8 cellular contexts compared by ENCODE assay signal in genomic region chr11:46918087-46918751, GRCh38. TPM values are rescaled to one million over a fixed set of nuclear protein-coding genes. Genes with fewer than 3 reads are reported as not detected.
DNase-seq lines count a peak whose midpoint lies in the region; ATAC-seq lines count a peak whose summit lies in the region.

LRP4 (minus strand) TSS chr11:46918550; CDS start chr11:46918379, 171 bp downstream.

- peak within 1 kb of the TSS; percentile 77 to 79 for H3K4me3 ChIP-seq in mesenchymal stem cell (ENCODE audit: insufficient read depth in 1 of 2, low read depth in 1 of 2, low read length in 2 of 2)

- peak within 1 kb of the TSS; percentile 66 for H4K8ac ChIP-seq in mesenchymal stem cell (ENCODE audit: low read length)

- peak within 1 kb of the TSS; percentile 69 for H2AFZ ChIP-seq in mesenchymal stem cell (ENCODE audit: low read depth, low read length)

- H3K18ac ChIP-seq in mesenchymal stem cell (ENCODE audit: low read depth in 1 of 2, low read length in 2 of 2): peak within 1 kb of the TSS; percentile 50 to 80

- DNase-seq in ELF-1 (ENCODE audit: low read depth, low spot score): peak; percentile 33
- DNase-seq in activated CD4-positive, alpha-beta T cell treated with anti-CD3 and anti-CD28 coated beads, Interleukin-2, amount 50 U/mL, for 48 hours: peak; percentile 29 to 44
- DNase-seq in effector memory CD8-positive, alpha-beta T cell: peak in 1 of 3 experiments; percentile 26
- peak; percentile 57 for DNase-seq in mesenchymal stem cell
- peak; percentile 26 for DNase-seq in superior temporal gyrus (ENCODE audit: extremely low spot score)
- DNase-seq in dedifferentiated amniotic fluid mesenchymal stem cell (ENCODE audit: extremely low spot score): no peak
- no peak for DNase-seq in NCI-H2029 (lab: John Stamatoyannopoulos, UW)

- H3K4me2 ChIP-seq in mesenchymal stem cell (ENCODE audit: low read length, poor library complexity, severe bottlenecking): peak within 1 kb of the TSS; percentile 77

- H2BK120ac ChIP-seq in mesenchymal stem cell (ENCODE audit: low read depth, low read length): peak within 1 kb of the TSS; percentile 90

- 1% methylated on average over 70 of the region's 95 CpGs for WGBS in mesenchymal stem cell

- peak within 1 kb of the TSS; percentile 97 for H2BK15ac ChIP-seq in mesenchymal stem cell (ENCODE audit: low read depth, poor library complexity, severe bottlenecking)

- no peak within 1 kb of the TSS for H2AK5ac ChIP-seq in mesenchymal stem cell (ENCODE audit: low read length, severe bottlenecking)

- H3K14ac ChIP-seq in mesenchymal stem cell (ENCODE audit: low read length in 2 of 2): peak within 1 kb of the TSS in 1 of 2 experiments; percentile 63

- no peak within 1 kb of the TSS for H3K27ac ChIP-seq in mesenchymal stem cell (ENCODE audit: low read length, poor library complexity, severe bottlenecking)

- H2BK5ac ChIP-seq in mesenchymal stem cell (ENCODE audit: low read depth, low read length, poor library complexity, severe bottlenecking): no peak within 1 kb of the TSS

- peaks cover 23% of the 10 kb centered on the region for H3K4me1 ChIP-seq in mesenchymal stem cell (ENCODE audit: control insufficient read depth, insufficient read depth, low read depth, low read length)

- no peaks in the 10 kb centered on the region for H3K9me3 ChIP-seq in mesenchymal stem cell (ENCODE audit: control insufficient read depth, low read length)

- H3K79me1 ChIP-seq in mesenchymal stem cell (replicated peaks; ENCODE audit: low read length, poor library complexity, severe bottlenecking): peaks cover 3% of the 10 kb centered on the region

- peaks cover 60 to 73% of the 10 kb centered on the region in 2 donors for H3K27me3 Mint-ChIP-seq in effector memory CD8-positive, alpha-beta T cell

- H2BK12ac ChIP-seq in mesenchymal stem cell (ENCODE audit: low read length in 2 of 2): peak within 1 kb of the TSS; percentile 69 to 82

- H3K27ac Mint-ChIP-seq in effector memory CD8-positive, alpha-beta T cell: peak within 1 kb of the TSS in 1 of 2 donors; percentile 66

- H3K9ac ChIP-seq in mesenchymal stem cell (ENCODE audit: low read length): peak within 1 kb of the TSS; percentile 84

- peak within 1 kb of the TSS; percentile 84 to 87 for H3K4me3 Mint-ChIP-seq in effector memory CD8-positive, alpha-beta T cell

- ATAC-seq in HG03439 (IDR thresholded peaks at IDR 0.05; ENCODE audit: unreplicated experiment): peak; percentile 53
- ATAC-seq in effector memory CD8-positive, alpha-beta T cell (replicated peaks): peak; percentile 67

- no peak within 1 kb of the TSS for H4K91ac ChIP-seq in mesenchymal stem cell (ENCODE audit: low read length)

- no peaks in the 10 kb centered on the region for H3K36me3 Mint-ChIP-seq in effector memory CD8-positive, alpha-beta T cell (ENCODE audit: insufficient read depth)

- H3K4ac ChIP-seq in mesenchymal stem cell (ENCODE audit: low read depth in 1 of 2, low read length in 2 of 2): peak within 1 kb of the TSS; percentile 76 to 80

- H3K36me3 ChIP-seq in mesenchymal stem cell (ENCODE audit: control insufficient read depth in 1 of 2, insufficient read depth in 2 of 2, low read depth in 1 of 2, low read length in 2 of 2): no peaks in the 10 kb centered on the region

- H3K4me1 Mint-ChIP-seq in effector memory CD8-positive, alpha-beta T cell (ENCODE audit: low read depth in 2 of 2): peaks cover 27% of the 10 kb centered on the region in 2 donors

- H3K27me3 ChIP-seq in mesenchymal stem cell (ENCODE audit: control insufficient read depth in 1 of 2, insufficient read depth in 1 of 2, low read length in 2 of 2): no peaks in the 10 kb centered on the region

- H3K23ac ChIP-seq in mesenchymal stem cell (ENCODE audit: low read length in 2 of 2): no peak within 1 kb of the TSS

- no peaks in the 10 kb centered on the region for H3K9me3 Mint-ChIP-seq in effector memory CD8-positive, alpha-beta T cell

RNA-seq across cellular contexts. Expression of gene LRP4, which starts in this region (rescaled TPM):
- 25.1 TPM for polyA plus RNA-seq in mesenchymal stem cell (2013, experiment 1 of 2)
- polyA plus RNA-seq in mesenchymal stem cell (2013, experiment 2 of 2): 23.9 TPM

Comparison
In these comparisons a context has a peak if more than half of its experiments do, and no peak if none do; other contexts are left out.
1. DNase-seq: peak in ELF-1 (single experiment), activated CD4-positive, alpha-beta T cell treated with anti-CD3 and anti-CD28 coated beads, Interleukin-2, amount 50 U/mL, for 48 hours (2 of 2), mesenchymal stem cell (single experiment) and superior temporal gyrus (single experiment); none in dedifferentiated amniotic fluid mesenchymal stem cell (single experiment) and NCI-H2029 (single experiment).